Comparison of ENCODE assay signal across 6 cellular contexts in the genomic region with DNA sequence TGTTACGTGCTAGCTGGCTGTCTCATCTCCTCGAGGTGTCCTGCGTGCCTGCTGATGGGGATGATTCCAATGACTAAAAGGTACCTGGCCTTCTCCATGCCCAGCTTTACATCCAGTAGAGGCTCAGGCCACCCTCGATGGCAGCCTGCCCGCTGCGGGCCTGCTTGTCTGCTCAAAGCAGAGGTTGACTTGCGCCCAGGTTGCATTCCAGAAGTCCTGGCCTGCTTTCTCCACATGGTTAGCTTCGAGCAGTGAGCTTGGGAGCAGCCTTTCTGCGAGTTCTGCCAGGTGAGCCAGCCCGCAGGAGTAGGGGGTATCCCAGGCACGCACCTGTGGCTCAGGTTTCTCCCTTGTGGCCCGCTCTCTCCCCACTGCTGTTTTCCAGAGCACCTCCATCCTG.
DNase-seq lines count a peak whose midpoint lies in the region; ATAC-seq, FAIRE-seq and TF ChIP-seq lines count a peak whose summit lies in the region.
"Not testable (repeated sequence)": the region's sequence is repeated elsewhere in the genome, so short reads cannot be mapped to it uniquely, and the experiment has no call there.

No MANE protein-coding gene starts in this region.

- not testable (repeated sequence) for H3K27me3 Mint-ChIP-seq in GM23338 (ENCODE audit: insufficient read depth, low read depth, poor library complexity)

- not testable (repeated sequence) for FAIRE-seq in kidney (lab: Jason Lieb, UNC)

- not testable (repeated sequence) for H3K79me2 ChIP-seq in GM23338 (replicated peaks; ENCODE audit: insufficient read depth)

- H3K4me2 ChIP-seq in GM23338 = not testable (repeated sequence)

- H4K20me1 ChIP-seq in GM23338 (replicated peaks; ENCODE audit: insufficient read depth) = not testable (repeated sequence)

- not testable (repeated sequence) for H3K27ac Mint-ChIP-seq in GM23338

- not testable (repeated sequence) for H3K9me3 Mint-ChIP-seq in GM23338

- not testable (repeated sequence) for H3K4me3 Mint-ChIP-seq in GM23338

- not testable (repeated sequence) for H3K9me2 ChIP-seq in GM23338 (ENCODE audit: insufficient read depth)

- H2AFZ ChIP-seq in GM23338 = not testable (repeated sequence)

- DNase-seq in GM23338 (ENCODE audit: low spot score); body of pancreas; cardiac muscle cell (ENCODE audit: low read depth in 1 of 2, low spot score in 1 of 2): not testable (repeated sequence)
- DNase-seq in kidney (peak; percentile 66), stomach (peak; percentile 66)

- H3K4me1 ChIP-seq in GM23338 (ENCODE audit: insufficient read depth); body of pancreas; cardiac muscle cell (ENCODE audit: low read depth); kidney (ENCODE audit: control insufficient read depth in 1 of 2, insufficient read depth in 1 of 2, low read depth in 1 of 2, low read length in 2 of 2); stomach: not testable (repeated sequence)

- H3K4me1 Mint-ChIP-seq in GM23338 = not testable (repeated sequence)

- not testable (repeated sequence) for H3F3A ChIP-seq in GM23338 (replicated peaks; ENCODE audit: low read depth)

- H3K36me3 ChIP-seq in GM23338 (ENCODE audit: insufficient read depth); body of pancreas (replicated peaks in 1 of 2; ENCODE audit: insufficient read depth in 1 of 2, low read depth in 2 of 2); cardiac muscle cell; kidney (ENCODE audit: control insufficient read depth in 1 of 2, insufficient read depth in 2 of 2, low read length in 2 of 2); stomach: not testable (repeated sequence)

- H3K9me3 ChIP-seq in body of pancreas; cardiac muscle cell (ENCODE audit: low read depth); kidney (ENCODE audit: control insufficient read depth in 1 of 2, low read length in 2 of 2); stomach: not testable (repeated sequence)

- TF ChIP-seq POLR2A in body of pancreas (IDR thresholded peaks at IDR 0.05); stomach (IDR thresholded peaks at IDR 0.05): not testable (repeated sequence)

- H3K27ac ChIP-seq in GM23338 (ENCODE audit: low read depth); body of pancreas; kidney (ENCODE audit: low read depth in 2 of 2, low read length in 2 of 2): not testable (repeated sequence)
- H3K27ac ChIP-seq in cardiac muscle cell (peak overlapping the region; percentile 84), stomach (peak overlapping the region in 1 of 5 donors; percentile 20)

- H3K4me3 ChIP-seq in GM23338; body of pancreas; cardiac muscle cell; kidney (ENCODE audit: low read length in 2 of 2); stomach: not testable (repeated sequence)

- intact Hi-C loops in body of pancreas (cut with DNase I); kidney (cut with DNase I); stomach (cut with DNase I; ENCODE audit: low total_unique reads): not testable (repeated sequence)

- WGBS in body of pancreas, 2 donors = 88% methylated on average over 5 of the region's 12 CpGs; no CpG with 5 or more reads in 1 of the 2 donors
- WGBS in stomach, 5 donors = 27 to 72% (median 48%) methylated on average over 4 to 5 of the region's 12 CpGs; no CpG with 5 or more reads in 2 of the 5 donors

- ATAC-seq in GM23338 = peak; percentile 63
- 0 out of 3 replicates have a peak, but pooled peaks have one; percentile 15 for ATAC-seq in SK-N-SH treated with all-trans-retinoic acid at 6 μM for 48 hours
- peak; percentile 10 for ATAC-seq in body of pancreas

- H3K36me3 Mint-ChIP-seq in GM23338 (ENCODE audit: low read depth) = not testable (repeated sequence)

- not testable (repeated sequence) for H3K9ac ChIP-seq in kidney (ENCODE audit: low read length in 2 of 2)

- not testable (repeated sequence) for TF ChIP-seq EP300 in stomach (IDR thresholded peaks at IDR 0.05)

- not testable (repeated sequence) for H3K27me3 ChIP-seq in GM23338 (ENCODE audit: insufficient read depth); body of pancreas; cardiac muscle cell; stomach

- TF ChIP-seq CTCF in GM23338 (conservative IDR thresholded peaks at IDR 0.05; ENCODE audit: low read depth in 2 of 2); body of pancreas (IDR thresholded peaks at IDR 0.05); cardiac muscle cell (IDR thresholded peaks at IDR 0.05; ENCODE audit: low read depth, low read length); kidney (IDR thresholded peaks at IDR 0.05; ENCODE audit: borderline replicate concordance, extremely low read depth, insufficient read depth); stomach (IDR thresholded peaks at IDR 0.05): not testable (repeated sequence)

Comparison
In these comparisons a context has a peak if more than half of its experiments do, and no peak if none do; other contexts are left out.
1. ATAC-seq: peak in every context shown above with its lines; median percentile 63 in GM23338; 15 in SK-N-SH treated with all-trans-retinoic acid at 6 μM for 48 hours; 10 in body of pancreas.